ENCODE assay signal across 10 cellular contexts in genomic region chr15:67119238-67119846, GRCh38. TPM values are rescaled to one million over a fixed set of nuclear protein-coding genes. Genes with fewer than 3 reads are reported as not detected.
A peak's percentile ranks its signal among the peaks of the same experiment; 100 is the strongest.
DNase-seq lines count a peak whose midpoint lies in the region; ATAC-seq, FAIRE-seq and TF ChIP-seq lines count a peak whose summit lies in the region.
"Had no signal": no experiment of that assay in that cellular context is flagged by ENCODE, and none has a peak within 500 bp of the region (broad histone marks: within the 10 kb centered on the region; RNA-seq: fewer than 3 reads in every experiment).

No MANE protein-coding gene starts in this region.

- H3K4me2 ChIP-seq in K562 (ENCODE audit: insufficient read depth, low read length) = peak overlapping the region; percentile 14; the same call in 1 of the 2 replicates

- peak overlapping the region in 1 of 2 experiments; percentile 33; a peak in 1 of 4 replicates for H3K9ac ChIP-seq in K562 (ENCODE audit: insufficient read depth in 1 of 2, low read depth in 2 of 2, low read length in 2 of 2)

- ATAC-seq in left ventricle myocardium superior (no peak), K562 (peak; percentile 11; the same call in 1 of the 3 replicates)
- ATAC-seq in naive thymus-derived CD8-positive, alpha-beta T cell = no peak

- in situ Hi-C loops in K562 (cut with MboI) = no loop called here

- H3K27me3 Mint-ChIP-seq in naive thymus-derived CD8-positive, alpha-beta T cell = no peaks in the 10 kb centered on the region

- H3K4me1 ChIP-seq in left ventricle myocardium inferior (peaks cover 92% of the 10 kb centered on the region), K562 (replicated peaks in 1 of 2; ENCODE audit: control insufficient read depth in 2 of 2, insufficient read depth in 2 of 2, low read length in 2 of 2) (peaks cover 19 to 56% of the 10 kb centered on the region in 2 experiments), vagina (peaks cover 95% of the 10 kb centered on the region)

- peak overlapping the region; percentile 22 to 97 (median 82) for H3K27ac Mint-ChIP-seq in naive thymus-derived CD8-positive, alpha-beta T cell

- 96% methylated on average over 6 of the region's 6 CpGs for WGBS in K562 (ENCODE audit: insufficient coverage, low coverage, missing lambda C conversion rate)

- peaks cover 37% of the 10 kb centered on the region for H3K79me2 ChIP-seq in K562 (ENCODE audit: control insufficient read depth, insufficient read depth, low read length)

- no peak for TF ChIP-seq POLR2A in K562 (conservative IDR thresholded peaks at IDR 0.05)
- TF ChIP-seq POLR2A in vagina (IDR thresholded peaks at IDR 0.05) = no peak

- H2AFZ ChIP-seq in K562 (ENCODE audit: low read depth, low read length) = no peak overlapping the region

- TF ChIP-seq CTCF in left ventricle myocardium inferior (IDR thresholded peaks at IDR 0.05; ENCODE audit: borderline replicate concordance) (no peak), K562 (IDR thresholded peaks at IDR 0.05 in 2 of 3, conservative IDR thresholded peaks at IDR 0.05 in 1 of 3; ENCODE audit: insufficient read depth in 2 of 3, low read depth in 1 of 3, low read length in 3 of 3) (no peak), vagina (IDR thresholded peaks at IDR 0.05) (no peak)

- no peaks in the 10 kb centered on the region for H3K9me3 Mint-ChIP-seq in naive thymus-derived CD8-positive, alpha-beta T cell

- peak overlapping the region in 3 of 10 donors; percentile 20 to 70 (median 37) for H3K4me3 Mint-ChIP-seq in naive thymus-derived CD8-positive, alpha-beta T cell

- intact Hi-C loops in left ventricle myocardium inferior (cut with micrococcal nuclease) (no loop called here), left ventricle myocardium superior (cut with micrococcal nuclease) (no loop called here), K562 (cut with micrococcal nuclease) (no loop called here), vagina (cut with DNase I) (no loop called here)

- no peak overlapping the region for H3K4me3 ChIP-seq in left ventricle myocardium inferior
- H3K4me3 ChIP-seq in K562 = no peak overlapping the region
- no peak overlapping the region for H3K4me3 ChIP-seq in vagina

- FAIRE-seq in K562 (lab: Jason Lieb, UNC) = no peak
- FAIRE-seq: RCC 7860 had no signal

- H3K36me3 ChIP-seq in left ventricle myocardium inferior = no peaks in the 10 kb centered on the region
- no peaks in the 10 kb centered on the region for H3K36me3 ChIP-seq in K562 (ENCODE audit: control insufficient read depth, insufficient read depth, low read length)
- no peaks in the 10 kb centered on the region for H3K36me3 ChIP-seq in vagina

- H3K27me3 ChIP-seq in left ventricle myocardium inferior (ENCODE audit: low read depth) (no peaks in the 10 kb centered on the region), K562 (ENCODE audit: control insufficient read depth in 2 of 2, insufficient read depth in 2 of 2, low read length in 2 of 2) (no peaks in the 10 kb centered on the region), vagina (no peaks in the 10 kb centered on the region)

- H3K36me3 Mint-ChIP-seq in naive thymus-derived CD8-positive, alpha-beta T cell = no peaks in the 10 kb centered on the region

- TF ChIP-seq RAD21 in K562 (CRISPR knock-in tag; conservative IDR thresholded peaks at IDR 0.05 in 1 of 2, IDR thresholded peaks at IDR 0.05 in 1 of 2) = no peak

- DNase-seq in left ventricle myocardium inferior (no peak), left ventricle myocardium superior (no peak), K562 (ENCODE audit: extremely low read depth in 1 of 4, low spot score in 3 of 4) (no peak), vagina (ENCODE audit: extremely low spot score in 2 of 2) (no peak), MV-4-11 (lab: John Stamatoyannopoulos, UW) (no peak), NCI-H2227 treated with DMSO at 0.1 percent for 48 hours (lab: John Stamatoyannopoulos, UW) (no peak), NCI-H2029 treated with DMSO at 0.1 percent for 48 hours (lab: John Stamatoyannopoulos, UW) (no peak)
- no peak for DNase-seq in naive thymus-derived CD8-positive, alpha-beta T cell
- DNase-seq: amniotic stem cell had no signal

- TF ChIP-seq EP300 in K562 (IDR thresholded peaks at IDR 0.05; ENCODE audit: low read length) = no peak

- H3K4me1 Mint-ChIP-seq in naive thymus-derived CD8-positive, alpha-beta T cell = peaks cover 37 to 97% (median 74%) of the 10 kb centered on the region in 4 donors

- H3K27ac ChIP-seq in left ventricle myocardium inferior (replicated peaks) (peak overlapping the region; percentile 96), K562 (ENCODE audit: extremely low read depth, low read depth, low read length) (no peak overlapping the region), vagina (peak overlapping the region; percentile 87)

- BruUV-seq in K562 (replicated peaks; lab: Mats Ljungman, UMichigan) = no TSS peak

- POLR2A ChIA-PET in K562 (lab: Yijun Ruan, JAX) = interaction anchor here (0.5 to 3.1 kb wide), 8 partner anchors 9 to 184 kb away, joined by 3 to 9 read pairs (median 3); no protein-coding TSS in a partner anchor
- POLR2A ChIA-PET in naive thymus-derived CD8-positive, alpha-beta T cell (lab: Charles Lee) = interaction anchor here (0.6 to 2.1 kb wide), 9 partner anchors 9 to 53 kb away, joined by 3 to 10 read pairs (median 3); no protein-coding TSS in a partner anchor

- H3K9me3 ChIP-seq in left ventricle myocardium inferior (replicated peaks) (no peaks in the 10 kb centered on the region), K562 (replicated peaks; ENCODE audit: control insufficient read depth, insufficient read depth, low read depth, low read length) (no peaks in the 10 kb centered on the region), vagina (no peaks in the 10 kb centered on the region)

- CTCF ChIA-PET in K562 (lab: Yijun Ruan, JAX; ENCODE audit: low intra/inter-chr PET ratio) = no interaction called here

- H4K20me1 ChIP-seq in K562 (replicated peaks; ENCODE audit: control insufficient read depth, insufficient read depth, low read length) = no peaks in the 10 kb centered on the region

- H3K9me1 ChIP-seq in K562 (ENCODE audit: control insufficient read depth, insufficient read depth, low read length) = no peaks in the 10 kb centered on the region

TF ChIP-seq in K562, 482 proteins besides CTCF, POLR2A, EP300 and RAD21:
- TF ChIP-seq THAP7 (CRISPR knock-in tag; IDR thresholded peaks at IDR 0.05) = no peak
- TF ChIP-seq MAX (CRISPR knock-in tag; IDR thresholded peaks at IDR 0.05) = 0 out of 2 replicates have a peak, but pooled peaks have one; percentile 18

RNA-seq across cellular contexts. Expression of gene SMAD3, which starts 53.9 kb away (rescaled TPM):
- total RNA-seq in left ventricle myocardium inferior (18.8 TPM), left ventricle myocardium superior (16.7 TPM), K562 (2014; rRNA removed) (11.1 and 11.9 TPM in 2 replicates), K562 (2014; rRNA removed; fragmentation: Illumina TruSeq; extraction: Trizol) (9.2 and 11.0 TPM in 2 replicates), K562 (2015; rRNA removed; fragmentation: Illumina TruSeq; extraction: Trizol) (9.1 and 9.6 TPM in 2 replicates), K562 (2021) (24.3 and 30.1 TPM in 2 replicates), vagina (53.5 TPM)
- 61.6 and 88.8 TPM in 2 replicates for total RNA-seq in K562 (2011; cell fraction: chromatin; rRNA removed; ENCODE audit: low replicate concordance)
- 33.5 and 35.9 TPM in 2 replicates for total RNA-seq in K562 (2011; cell fraction: nucleolus; rRNA removed)
- 44.2 and 72.8 TPM in 2 replicates for total RNA-seq in K562 (2011; cell fraction: nucleoplasm; rRNA removed)
- polyA plus RNA-seq in K562 (2011; rRNA removed) (14.6 and 22.6 TPM in 2 replicates), K562 (2014; fragmentation: Illumina TruSeq; extraction: Trizol) (34.7 and 39.2 TPM in 2 replicates), K562 (2014; fragmentation: Nextera tagmentation; extraction: Ambion mirVana) (1 to 10 TPM; 4.3 to 5.0 TPM), K562 (2014; rRNA removed) (13.3 and 14.3 TPM in 2 replicates)
- 11.5 and 14.8 TPM in 2 replicates for polyA plus RNA-seq in K562 (2011; cell fraction: cytosol; rRNA removed)
- polyA plus RNA-seq in K562 (2011; cell fraction: nucleus; rRNA removed) = 52.1 and 90.9 TPM in 2 replicates
- 17.9 and 20.7 TPM in 2 replicates for polyA plus RNA-seq in K562 (2012)
- 14.9 and 15.1 TPM in 2 replicates for polyA minus RNA-seq in K562 (2011; rRNA and poly(A)+ RNA removed)
- polyA minus RNA-seq in K562 (2011; cell fraction: cytosol; rRNA and poly(A)+ RNA removed) = 15.1 and 16.3 TPM in 2 replicates
- 12.7 and 18.8 TPM in 2 replicates for polyA minus RNA-seq in K562 (2011; cell fraction: nucleus; rRNA and poly(A)+ RNA removed)
- 10 to 100 TPM; 53.1 to 55.4 TPM for total RNA-seq in naive thymus-derived CD8-positive, alpha-beta T cell
- 1 to 10 TPM in 2 of 3 donors, under 1 TPM in 1; 0.57 to 4.2 (median 1.7) TPM for polyA plus RNA-seq in naive thymus-derived CD8-positive, alpha-beta T cell
